In genomic region chr7:45573636-45574470, GRCh38 we compare ENCODE assay signal across 9 cellular contexts. TPM values are rescaled to one million over a fixed set of nuclear protein-coding genes. Genes with fewer than 3 reads are reported as not detected.
DNase-seq lines count a peak whose midpoint lies in the region; ATAC-seq, FAIRE-seq and TF ChIP-seq lines count a peak whose summit lies in the region.
"Had no signal": no experiment of that assay in that cellular context is flagged by ENCODE, and none has a peak within 500 bp of the region (broad histone marks: within the 10 kb centered on the region; RNA-seq: fewer than 3 reads in every experiment).

ADCY1 (plus strand) TSS chr7:45574368; CDS start chr7:45574544, 176 bp downstream.

- peaks cover 11% of the 10 kb centered on the region for H3K27me3 Mint-ChIP-seq in glutamatergic neuron (ENCODE audit: unreplicated experiment)
- peaks cover 35% of the 10 kb centered on the region for H3K27me3 Mint-ChIP-seq in HFFc6 (ENCODE audit: insufficient read depth)

- peaks cover 13 to 51% (median 41%) of the 10 kb centered on the region in 3 donors for H3K27me3 ChIP-seq in sigmoid colon

- H3K4me3 Mint-ChIP-seq in glutamatergic neuron (ENCODE audit: unreplicated experiment) (peak within 1 kb of the TSS; percentile 89), HFFc6 (no peak within 1 kb of the TSS)

- CTCF ChIA-PET in A549 (lab: Yijun Ruan, JAX), result interaction anchor here (0.9 to 1.2 kb wide), 3 partner anchors 8 to 12 kb away, joined by 3 read pairs; no protein-coding TSS in a partner anchor

- H3K4me1 Mint-ChIP-seq in glutamatergic neuron (ENCODE audit: low read depth, unreplicated experiment), result peaks cover 19% of the 10 kb centered on the region
- no peaks in the 10 kb centered on the region for H3K4me1 Mint-ChIP-seq in HFFc6 (ENCODE audit: low read depth)

- H3K36me3 Mint-ChIP-seq in glutamatergic neuron (ENCODE audit: unreplicated experiment) (no peaks in the 10 kb centered on the region), HFFc6 (ENCODE audit: low read depth) (no peaks in the 10 kb centered on the region)

- TF ChIP-seq RAD21 in A549 (conservative IDR thresholded peaks at IDR 0.05 in 1 of 2, IDR thresholded peaks at IDR 0.05 in 1 of 2), result no peak

- intact Hi-C loops in sigmoid colon (cut with DNase I), result no loop called here

- peaks cover 7% of the 10 kb centered on the region for H3K4me1 ChIP-seq in A549
- H3K4me1 ChIP-seq in sigmoid colon, result peaks cover 0 to 16% (median 13%) of the 10 kb centered on the region in 4 donors

- TF ChIP-seq EP300 in A549 (IDR thresholded peaks at IDR 0.05), result no peak
- TF ChIP-seq EP300 in sigmoid colon (IDR thresholded peaks at IDR 0.05), result no peak

- 51% methylated on average over 26 of the region's 89 CpGs for WGBS in A549 (ENCODE audit: missing lambda C conversion rate)
- 3 to 5% methylated on average over 89 of the region's 89 CpGs for WGBS in sigmoid colon, 2 donors

- H3K27ac Mint-ChIP-seq in glutamatergic neuron (ENCODE audit: unreplicated experiment) (peak within 1 kb of the TSS; percentile 55), HFFc6 (no peak within 1 kb of the TSS)

- TF ChIP-seq POLR2A in A549 (IDR thresholded peaks at IDR 0.05; ENCODE audit: low read length) (no peak), sigmoid colon (IDR thresholded peaks at IDR 0.05) (no peak)

- TF ChIP-seq CTCF in A549 (IDR thresholded peaks at IDR 0.05) (no peak), VCaP (conservative IDR thresholded peaks at IDR 0.05) (no peak), glutamatergic neuron (IDR thresholded peaks at IDR 0.05; ENCODE audit: partially characterized antibody, unreplicated experiment) (no peak), sigmoid colon (IDR thresholded peaks at IDR 0.05) (no peak), HFFc6 (IDR thresholded peaks at IDR 0.05) (no peak)

- peak within 1 kb of the TSS; percentile 64 to 80; a peak in 5 of 6 replicates for H3K27ac ChIP-seq in A549
- peak within 1 kb of the TSS; percentile 68 for H3K27ac ChIP-seq in VCaP
- no peak within 1 kb of the TSS for H3K27ac ChIP-seq in sigmoid colon

- H3K4me3 ChIP-seq in A549 (peak within 1 kb of the TSS; percentile 51), sigmoid colon (peak within 1 kb of the TSS in 3 of 4 donors; percentile 31 to 51 (median 48))

- DNase-seq in A549 (ENCODE audit: low read depth in 1 of 2, low spot score in 1 of 2) (peak in 1 of 2 experiments; percentile 66), glutamatergic neuron (peak; percentile 75), sigmoid colon (no peak), NCI-H1048 (lab: John Stamatoyannopoulos, UW) (no peak), HFFc6 (no peak)

- no peaks in the 10 kb centered on the region for H3K36me3 ChIP-seq in sigmoid colon

- FAIRE-seq in A549 (lab: Jason Lieb, UNC), result no peak
- FAIRE-seq: colon had no signal

- peaks cover 9% of the 10 kb centered on the region for H3K9me3 Mint-ChIP-seq in glutamatergic neuron (ENCODE audit: unreplicated experiment)
- no peaks in the 10 kb centered on the region for H3K9me3 Mint-ChIP-seq in HFFc6

- no peaks in the 10 kb centered on the region for H3K9me3 ChIP-seq in A549
- no peaks in the 10 kb centered on the region for H3K9me3 ChIP-seq in sigmoid colon

- ATAC-seq in A549 (peak in 1 of 2 experiments; percentile 45; a peak in 2 of 6 replicates), GM18868 (IDR thresholded peaks at IDR 0.05; ENCODE audit: unreplicated experiment) (peak; percentile 36), GM18517 (IDR thresholded peaks at IDR 0.05; ENCODE audit: unreplicated experiment) (no peak)

- H3K4me2 ChIP-seq in A549, result peak within 1 kb of the TSS; percentile 93

- POLR2A ChIA-PET in A549 (lab: Yijun Ruan, JAX), result no interaction called here

TF ChIP-seq in A549, 52 proteins besides CTCF, POLR2A, EP300 and RAD21:
- no peak for TF ChIP-seq SREBF2 (IDR thresholded peaks at IDR 0.05)
- no peak for TF ChIP-seq MAZ (IDR thresholded peaks at IDR 0.05; ENCODE audit: borderline replicate concordance, low read depth, low read length)
- TF ChIP-seq PHF8 (IDR thresholded peaks at IDR 0.05; ENCODE audit: borderline replicate concordance, low read depth), result no peak
- TF ChIP-seq HDAC2 (IDR thresholded peaks at IDR 0.05), result no peak
- TF ChIP-seq ATOH8 (CRISPR knock-in tag; IDR thresholded peaks at IDR 0.05; ENCODE audit: low read depth), result no peak
- no peak for TF ChIP-seq KDM5A (IDR thresholded peaks at IDR 0.05)
- TF ChIP-seq MYC (IDR thresholded peaks at IDR 0.05; ENCODE audit: borderline replicate concordance, low read length), result no peak
- no peak for TF ChIP-seq CEBPB (IDR thresholded peaks at IDR 0.05)
- TF ChIP-seq KDM1A (IDR thresholded peaks at IDR 0.05; ENCODE audit: low read depth), result no peak
- no peak for TF ChIP-seq HOXA7 (CRISPR knock-in tag; IDR thresholded peaks at IDR 0.05)
- no peak for TF ChIP-seq RCOR1 (IDR thresholded peaks at IDR 0.05; ENCODE audit: low read depth, low read length)
- TF ChIP-seq GATA3 (IDR thresholded peaks at IDR 0.05; ENCODE audit: borderline replicate concordance), result no peak
- no peak for TF ChIP-seq ZNF302 (CRISPR knock-in tag; IDR thresholded peaks at IDR 0.05)
- no peak for TF ChIP-seq PBX3 (IDR thresholded peaks at IDR 0.05)
- no peak for TF ChIP-seq BHLHE40 (IDR thresholded peaks at IDR 0.05; ENCODE audit: low read depth, low read length)

RNA-seq across cellular contexts. Expression of gene ADCY1, which starts in this region (rescaled TPM):
- 1.3 and 2.3 TPM in 2 replicates for polyA plus RNA-seq in A549 (2011; rRNA removed)
- polyA plus RNA-seq in A549 (2012; cell fraction: cytosol; rRNA removed), result 1.1 and 1.5 TPM in 2 replicates
- 1.0 and 1.2 TPM in 2 replicates for polyA plus RNA-seq in A549 (2012; cell fraction: nucleus; rRNA removed)
- polyA plus RNA-seq in A549 (2017; fragmentation: RNase III; extraction: RNeasy Plus Mini Kit Qiagen cat#74134 plus additional on column Dnase treatment), result 1.3 to 1.7 TPM (median 1.4 TPM) in 3 replicates
- polyA minus RNA-seq in A549 (2011; rRNA and poly(A)+ RNA removed), result 3.6 and 4.2 TPM in 2 replicates
- total RNA-seq in glutamatergic neuron (ENCODE audit: unreplicated experiment), result 51.9 TPM
- under 1 TPM; 0.27 to 0.71 (median 0.61) TPM for total RNA-seq in sigmoid colon
- polyA plus RNA-seq in sigmoid colon, result under 1 TPM; 0.23 to 0.60 (median 0.50) TPM
- under 1 TPM in 1 of 6 experiments, not detected in 5; 0.20 TPM for total RNA-seq in HFFc6 (2021; fragmentation: NEBNext Ultra II Directional; extraction: Animal tissue kit (Norgen Biotek cat#: 25700))

Comparison
In these comparisons a context has a peak if more than half of its experiments do, and no peak if none do; other contexts are left out.
1. RNA of gene ADCY1 (total RNA-seq): 51.9 TPM in glutamatergic neuron (single experiment); 0.27 to 0.71 TPM in sigmoid colon and 0.20 TPM in HFFc6; every median in the first group is over 10 times any median in the second.
2. H3K27ac ChIP-seq: peak in A549 (2 of 2) and VCaP (single experiment); none in sigmoid colon (0 of 4).